ENCODE assay signal across 10 cellular contexts in the genomic region with DNA sequence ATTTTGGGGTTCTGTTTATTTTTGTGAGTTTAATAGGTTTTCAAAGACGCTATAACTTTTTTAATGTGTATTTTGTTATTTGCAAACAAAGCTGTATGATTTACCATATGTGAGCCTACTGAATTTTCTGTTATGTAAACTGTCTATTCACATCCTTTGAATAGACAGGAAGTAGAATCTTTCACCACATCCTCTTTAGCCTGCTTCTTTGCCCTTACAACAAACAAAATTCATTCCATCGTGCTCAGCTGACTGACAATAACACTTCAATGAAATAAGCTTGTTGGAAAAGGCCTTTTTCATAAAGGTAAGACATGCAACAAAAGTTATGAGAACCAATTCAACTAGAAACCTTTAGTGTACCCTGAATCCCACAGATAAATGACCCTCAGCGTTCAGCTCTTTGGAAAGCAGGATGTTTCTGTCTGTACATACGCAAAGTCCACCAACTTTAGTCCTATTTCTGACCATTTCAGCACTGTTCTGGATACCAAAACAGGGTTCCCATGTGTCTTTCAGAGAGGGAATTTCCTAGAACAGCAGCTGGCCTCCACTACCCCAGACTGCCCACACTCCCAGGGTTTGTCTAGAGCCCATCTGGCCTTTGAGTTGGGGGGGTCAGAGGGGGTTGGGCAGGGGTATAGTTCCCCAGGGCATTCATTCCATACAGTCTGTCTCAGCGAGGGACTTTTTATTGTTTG.
DNase-seq lines count a peak whose midpoint lies in the region; ATAC-seq and TF ChIP-seq lines count a peak whose summit lies in the region.
"Had no signal": no experiment of that assay in that cellular context is flagged by ENCODE, and none has a peak within 500 bp of the region (broad histone marks: within the 10 kb centered on the region; RNA-seq: fewer than 3 reads in every experiment).

No MANE protein-coding gene starts in this region.

- no peak overlapping the region for H3K9ac ChIP-seq in mammary epithelial cell (ENCODE audit: insufficient read depth, low read length)

- intact Hi-C loops in mammary epithelial cell (cut with micrococcal nuclease), result no loop called here
- intact Hi-C loops in MCF 10A (cut with micrococcal nuclease), result no loop called here
- intact Hi-C loops in left ventricle myocardium inferior (cut with micrococcal nuclease), result no loop called here
- intact Hi-C loops in upper lobe of right lung (cut with DNase I), result no loop called here
- intact Hi-C loops in ovary (cut with DNase I), result no loop called here

- H3K4me1 Mint-ChIP-seq in MCF 10A (ENCODE audit: insufficient read depth, unreplicated experiment), result no peaks in the 10 kb centered on the region

- H3K9me3 ChIP-seq in mammary epithelial cell (replicated peaks; ENCODE audit: insufficient read depth, low read length) (no peaks in the 10 kb centered on the region), RWPE2 (ENCODE audit: severe bottlenecking) (no peaks in the 10 kb centered on the region), left ventricle myocardium inferior (replicated peaks) (no peaks in the 10 kb centered on the region), upper lobe of right lung (no peaks in the 10 kb centered on the region), ovary (no peaks in the 10 kb centered on the region)
- H3K9me3 ChIP-seq: breast epithelium had no signal

- in situ Hi-C loops in mammary epithelial cell (cut with MboI; ENCODE audit: low sequenced_read_pairs in 2 of 2), result no loop called here

- no peak overlapping the region for H3K4me3 Mint-ChIP-seq in MCF 10A (ENCODE audit: unreplicated experiment)

- no peaks in the 10 kb centered on the region for H3K9me3 Mint-ChIP-seq in MCF 10A (ENCODE audit: unreplicated experiment)

- peak overlapping the region; percentile 70 for H2AFZ ChIP-seq in mammary epithelial cell (ENCODE audit: low read depth, low read length)

- ATAC-seq in RWPE2 (ENCODE audit: low read depth), result 0 out of 3 replicates have a peak, but pooled peaks have one; percentile 29
- ATAC-seq in upper lobe of right lung, result peak; percentile 64

- H4K20me1 ChIP-seq in mammary epithelial cell (ENCODE audit: insufficient read depth, low read length), result no peaks in the 10 kb centered on the region

- BruUV-seq in mammary epithelial cell (replicated peaks; lab: Mats Ljungman, UMichigan) (no TSS peak), MCF 10A (replicated peaks; lab: Mats Ljungman, UMichigan) (no TSS peak)

- no peak overlapping the region for H3K4me2 ChIP-seq in mammary epithelial cell (ENCODE audit: insufficient read depth, low read depth, low read length)

- 68% methylated on average over 5 of the region's 5 CpGs for WGBS in mammary epithelial cell (ENCODE audit: low coverage, missing lambda C conversion rate)
- 59 to 66% (median 63%) methylated on average over 5 of the region's 5 CpGs for WGBS in ovary, 3 donors

- H3K4me3 ChIP-seq in mammary epithelial cell (replicated peaks in 1 of 3; ENCODE audit: insufficient read depth in 1 of 3, low read depth in 2 of 3, low read length in 3 of 3) (no peak overlapping the region), RWPE2 (ENCODE audit: severe bottlenecking) (no peak overlapping the region), left ventricle myocardium inferior (no peak overlapping the region), upper lobe of right lung (no peak overlapping the region), ovary (no peak overlapping the region)
- H3K4me3 ChIP-seq: breast epithelium had no signal

- no peak for TF ChIP-seq POLR2A in ovary (IDR thresholded peaks at IDR 0.05)

- TF ChIP-seq EP300 in ovary (IDR thresholded peaks at IDR 0.05), result no peak

- CTCF ChIA-PET in mammary epithelial cell (lab: Charles Lee; ENCODE audit: low non-redundant PET), result no interaction called here
- CTCF ChIA-PET in MCF 10A (lab: Yijun Ruan, JAX), result interaction anchor here (0.6 kb wide), 2 partner anchors 23 to 248 kb away, joined by 3 to 4 read pairs; no protein-coding TSS in a partner anchor

- H3K36me3 ChIP-seq in mammary epithelial cell (ENCODE audit: insufficient read depth, low read length), result no peaks in the 10 kb centered on the region
- no peaks in the 10 kb centered on the region for H3K36me3 ChIP-seq in RWPE2 (ENCODE audit: low read depth)
- no peaks in the 10 kb centered on the region for H3K36me3 ChIP-seq in left ventricle myocardium inferior
- H3K36me3 ChIP-seq in upper lobe of right lung, result no peaks in the 10 kb centered on the region
- H3K36me3 ChIP-seq in ovary, result no peaks in the 10 kb centered on the region
- H3K36me3 ChIP-seq: breast epithelium had no signal

- H3K4me1 ChIP-seq in mammary epithelial cell (ENCODE audit: insufficient read depth, low read length) (no peaks in the 10 kb centered on the region), RWPE2 (ENCODE audit: insufficient read depth, poor library complexity, severe bottlenecking) (peaks cover 6% of the 10 kb centered on the region), left ventricle myocardium inferior (peaks cover 22% of the 10 kb centered on the region), upper lobe of right lung (peaks cover 11% of the 10 kb centered on the region), ovary (ENCODE audit: insufficient read depth) (no peaks in the 10 kb centered on the region)
- H3K4me1 ChIP-seq: breast epithelium had no signal

- H3K79me2 ChIP-seq in mammary epithelial cell (ENCODE audit: insufficient read depth, low read length), result no peaks in the 10 kb centered on the region

- H3K27me3 ChIP-seq in mammary epithelial cell (ENCODE audit: insufficient read depth, low read length) (no peaks in the 10 kb centered on the region), RWPE2 (ENCODE audit: insufficient read depth, poor library complexity, severe bottlenecking) (no peaks in the 10 kb centered on the region), left ventricle myocardium inferior (ENCODE audit: low read depth) (no peaks in the 10 kb centered on the region), upper lobe of right lung (no peaks in the 10 kb centered on the region), ovary (no peaks in the 10 kb centered on the region)
- H3K27me3 ChIP-seq: breast epithelium had no signal

- DNase-seq in mammary epithelial cell, result no peak
- DNase-seq in MCF 10A (ENCODE audit: unreplicated experiment), result no peak
- DNase-seq in RWPE2 (ENCODE audit: low spot score), result no peak
- DNase-seq in left ventricle myocardium inferior, result peak; percentile 46
- no peak for DNase-seq in upper lobe of right lung
- no peak for DNase-seq in NCI-H2107 treated with DMSO at 0.1 percent for 48 hours (lab: John Stamatoyannopoulos, UW; ENCODE audit: unreplicated experiment)
- no peak for DNase-seq in ovary
- DNase-seq in HUDEP-2 (lab: John Stamatoyannopoulos, UW; ENCODE audit: unreplicated experiment in 76 of 76), result no peak
- DNase-seq: substantia nigra had no signal

- no peaks in the 10 kb centered on the region for H3K27me3 Mint-ChIP-seq in MCF 10A (ENCODE audit: insufficient read depth, unreplicated experiment)

- H3K27ac ChIP-seq in mammary epithelial cell (ENCODE audit: insufficient read depth, low read depth, low read length), result no peak overlapping the region
- no peak overlapping the region for H3K27ac ChIP-seq in RWPE2 (ENCODE audit: poor library complexity, severe bottlenecking)
- H3K27ac ChIP-seq in left ventricle myocardium inferior (replicated peaks), result peak overlapping the region; percentile 67
- H3K27ac ChIP-seq in upper lobe of right lung, result peak overlapping the region; percentile 64
- no peak overlapping the region for H3K27ac ChIP-seq in ovary
- H3K27ac ChIP-seq: breast epithelium had no signal

- POLR2A ChIA-PET in MCF 10A (lab: Yijun Ruan, JAX), result interaction anchor here (0.6 to 1.2 kb wide), 4 partner anchors 18 to 506 kb away, joined by 3 to 5 read pairs (median 4); no protein-coding TSS in a partner anchor

- TF ChIP-seq CTCF in mammary epithelial cell (conservative IDR thresholded peaks at IDR 0.05 in 1 of 2, IDR thresholded peaks at IDR 0.05 in 1 of 2; ENCODE audit: extremely low read depth in 1 of 2, insufficient read depth in 1 of 2, low read depth in 1 of 2, low read length in 2 of 2), result no peak
- TF ChIP-seq CTCF in MCF 10A (IDR thresholded peaks at IDR 0.05; ENCODE audit: unreplicated experiment), result no peak
- no peak for TF ChIP-seq CTCF in RWPE2 (IDR thresholded peaks at IDR 0.05; ENCODE audit: poor library complexity, severe bottlenecking)
- no peak for TF ChIP-seq CTCF in left ventricle myocardium inferior (IDR thresholded peaks at IDR 0.05; ENCODE audit: borderline replicate concordance)
- no peak for TF ChIP-seq CTCF in upper lobe of right lung (IDR thresholded peaks at IDR 0.05)
- TF ChIP-seq CTCF in ovary (IDR thresholded peaks at IDR 0.05), result no peak

- dilution Hi-C loops in mammary epithelial cell (cut with HindIII; ENCODE audit: low sequenced_read_pairs), result no loop called here

- no peak overlapping the region for H3K27ac Mint-ChIP-seq in MCF 10A (ENCODE audit: low read depth, unreplicated experiment)

- H3K36me3 Mint-ChIP-seq in MCF 10A (ENCODE audit: insufficient read depth, unreplicated experiment), result no peaks in the 10 kb centered on the region

Comparison
In these comparisons a context has a peak if more than half of its experiments do, and no peak if none do; other contexts are left out.
1. H3K27ac ChIP-seq: peak in left ventricle myocardium inferior (single experiment) and upper lobe of right lung (single experiment); none in mammary epithelial cell (single experiment), RWPE2 (single experiment) and ovary (0 of 2).